In the genomic region with DNA sequence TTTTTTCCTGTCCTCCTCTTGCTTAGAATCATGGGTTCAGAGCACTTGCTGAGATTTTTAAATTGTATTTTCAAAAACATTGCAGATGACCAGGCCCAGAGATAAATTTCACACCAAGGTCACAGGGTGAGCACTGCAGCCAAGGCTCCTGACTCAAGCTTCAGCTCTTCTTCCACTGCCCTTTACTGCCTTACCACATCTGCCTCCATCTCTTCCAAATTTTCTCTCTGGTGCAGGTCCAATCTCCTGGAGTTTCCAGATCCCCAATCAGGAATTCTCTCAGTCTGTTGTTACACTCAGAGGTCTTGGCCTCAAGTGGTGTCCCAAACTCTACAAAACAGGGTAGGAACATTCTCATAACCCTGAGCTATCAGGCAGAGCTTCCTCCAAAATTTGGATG, we compare ENCODE assay signal across 24 cellular contexts. TPM values are rescaled to one million over a fixed set of nuclear protein-coding genes. Genes with fewer than 3 reads are reported as not detected.
A peak's percentile ranks its signal among the peaks of the same experiment; 100 is the strongest.
DNase-seq lines count a peak whose midpoint lies in the region; ATAC-seq and TF ChIP-seq lines count a peak whose summit lies in the region.
"Had no signal": no experiment of that assay in that cellular context is flagged by ENCODE, and none has a peak within 500 bp of the region (broad histone marks: within the 10 kb centered on the region; RNA-seq: fewer than 3 reads in every experiment).

No MANE protein-coding gene starts in this region.

- no peak overlapping the region for H3K9ac ChIP-seq in neuronal stem cell (ENCODE audit: low read depth, low read length, poor library complexity)
- H3K9ac ChIP-seq: BLaER1 had no signal

- H3K4me3 ChIP-seq in testis, result no peak overlapping the region
- no peak overlapping the region for H3K4me3 ChIP-seq in neuronal stem cell (ENCODE audit: low read length in 2 of 2)
- H3K4me3 ChIP-seq: BLaER1, GM12878 had no signal

- H3K23ac ChIP-seq in neuronal stem cell (ENCODE audit: low read depth, low read length, poor library complexity), result no peak overlapping the region

- ATAC-seq in HG03095 (IDR thresholded peaks at IDR 0.05; ENCODE audit: unreplicated experiment), result no peak
- ATAC-seq: GM12878 had no signal

- H2BK5ac ChIP-seq in neuronal stem cell (ENCODE audit: low read length), result no peak overlapping the region

- no peak overlapping the region for H2AFZ ChIP-seq in neuronal stem cell (ENCODE audit: low read length)

- no peak overlapping the region for H2AK5ac ChIP-seq in neuronal stem cell (ENCODE audit: low read depth, low read length)

- H3K79me1 ChIP-seq in neuronal stem cell (ENCODE audit: low read depth, low read length), result no peaks in the 10 kb centered on the region

- no peak overlapping the region for H2BK15ac ChIP-seq in neuronal stem cell (ENCODE audit: low read length)

- H2BK120ac ChIP-seq in neuronal stem cell (ENCODE audit: low read depth, low read length), result no peak overlapping the region

- peak overlapping the region in 1 of 2 donors; percentile 54 for H3K27ac ChIP-seq in testis
- H3K27ac ChIP-seq in neuronal stem cell (replicated peaks; ENCODE audit: low read length), result no peak overlapping the region
- H3K27ac ChIP-seq: BLaER1 had no signal

- H3K4me1 ChIP-seq in testis (no peaks in the 10 kb centered on the region), neuronal stem cell (ENCODE audit: control insufficient read depth in 2 of 2, insufficient read depth in 1 of 2, low read depth in 1 of 2, low read length in 2 of 2) (no peaks in the 10 kb centered on the region)
- H3K4me1 ChIP-seq: BE2C, BLaER1 had no signal

- no peak overlapping the region for H3K4ac ChIP-seq in neuronal stem cell (ENCODE audit: low read length)

- H3K18ac ChIP-seq in neuronal stem cell (ENCODE audit: low read length), result no peak overlapping the region

- TF ChIP-seq CTCF in testis (IDR thresholded peaks at IDR 0.05), result no peak

- no peak overlapping the region for H3K4me2 ChIP-seq in neuronal stem cell (ENCODE audit: insufficient read depth, low read length, poor library complexity, severe bottlenecking)
- H3K4me2 ChIP-seq: BLaER1 had no signal

- no peak overlapping the region for H4K91ac ChIP-seq in neuronal stem cell (ENCODE audit: low read depth, low read length, poor library complexity)

- no peak for TF ChIP-seq POLR2A in testis (IDR thresholded peaks at IDR 0.05)

- H3K27me3 ChIP-seq in testis (no peaks in the 10 kb centered on the region), neuronal stem cell (ENCODE audit: control insufficient read depth in 3 of 3, insufficient read depth in 3 of 3, low read depth in 1 of 3, low read length in 3 of 3) (no peaks in the 10 kb centered on the region)
- H3K27me3 ChIP-seq: BE2C, BLaER1 had no signal

- H3K36me3 ChIP-seq in testis (ENCODE audit: low read depth, missing control alignments), result no peaks in the 10 kb centered on the region
- H3K36me3 ChIP-seq in neuronal stem cell (replicated peaks in 1 of 2; ENCODE audit: control insufficient read depth in 2 of 2, insufficient read depth in 2 of 2, low read length in 2 of 2), result no peaks in the 10 kb centered on the region
- H3K36me3 ChIP-seq: BLaER1 had no signal

- no peak overlapping the region for H4K8ac ChIP-seq in neuronal stem cell (ENCODE audit: low read depth, low read length)

- DNase-seq in fibroblast of gingiva (ENCODE audit: low read depth) (peak; percentile 42), testis (peak; percentile 44), cerebellar nuclear complex (lab: John Stamatoyannopoulos, UW) (no peak), neuronal stem cell (ENCODE audit: low spot score) (no peak)
- DNase-seq: 8988T; ACHN; BE2C; C1 segment of cervical spinal cord; CD4-positive, alpha-beta memory T cell; CD4-positive, CD25-positive, alpha-beta regulatory T cell; CD8-positive, alpha-beta memory T cell; COR-L47; DMS 273 treated with DMSO at 0.1 percent for 48 hours; DMS153; DMS53; DMS79; DND-41; EL; GDM1 had no signal

- no peaks in the 10 kb centered on the region for H3K9me3 ChIP-seq in testis
- no peaks in the 10 kb centered on the region for H3K9me3 ChIP-seq in neuronal stem cell (replicated peaks in 1 of 2; ENCODE audit: control insufficient read depth in 2 of 2, insufficient read depth in 1 of 2, low read depth in 1 of 2, low read length in 2 of 2)
- H3K9me3 ChIP-seq: BE2C, BLaER1 had no signal

- no peak overlapping the region for H2BK12ac ChIP-seq in neuronal stem cell (ENCODE audit: low read length)

- no peak overlapping the region for H3K14ac ChIP-seq in neuronal stem cell (ENCODE audit: low read length)

- intact Hi-C loops in testis (cut with DNase I; ENCODE audit: low total_unique reads), result no loop called here

RNA-seq across cellular contexts. Expression of a gene that starts 12.7 kb away (rescaled TPM):
- 10 to 100 TPM; 11.3 to 13.7 TPM for total RNA-seq in testis
- polyA plus RNA-seq in testis (ENCODE audit: insufficient read depth, low read depth, low replicate concordance), result 8.0 TPM
- 0.86 TPM for polyA plus RNA-seq in neuronal stem cell (2013, experiment 1 of 2)
- 0.68 TPM for polyA plus RNA-seq in neuronal stem cell (2013, experiment 2 of 2)
- total RNA-seq: CD4-positive, alpha-beta memory T cell; CD4-positive, CD25-positive, alpha-beta regulatory T cell; G401; GM12878 had no signal
- polyA plus RNA-seq: CD14-positive monocyte; CD4-positive, CD25-positive, alpha-beta regulatory T cell; CD8-positive, alpha-beta memory T cell; GM12878 had no signal

Comparison
In these comparisons a context has a peak if more than half of its experiments do, and no peak if none do; other contexts are left out.
1. DNase-seq: peak in fibroblast of gingiva (single experiment) and testis (single experiment); none in cerebellar nuclear complex (0 of 2) and neuronal stem cell (single experiment).